25 cellular contexts compared by ENCODE assay signal in genomic region chr21:14513772-14514171, GRCh38. TPM values are rescaled to one million over a fixed set of nuclear protein-coding genes. Genes with fewer than 3 reads are reported as not detected.
DNase-seq lines count a peak whose midpoint lies in the region; ATAC-seq and TF ChIP-seq lines count a peak whose summit lies in the region.
"Had no signal": no experiment of that assay in that cellular context is flagged by ENCODE, and none has a peak within 500 bp of the region (broad histone marks: within the 10 kb centered on the region; RNA-seq: fewer than 3 reads in every experiment).

No MANE protein-coding gene starts in this region.

- no peak overlapping the region for H3K27ac ChIP-seq in CD4-positive, alpha-beta memory T cell (ENCODE audit: low read depth, low read length)
- H3K27ac ChIP-seq in neutrophil, result peak overlapping the region; percentile 37
- H3K27ac ChIP-seq in GM23248, result no peak overlapping the region
- H3K27ac ChIP-seq: C4-2B had no signal

- in situ Hi-C loops in GM23248 (cut with MboI), result no loop called here

- no peaks in the 10 kb centered on the region for H3K27me3 Mint-ChIP-seq in activated CD8-positive, alpha-beta T cell treated with anti-CD3 and anti-CD28 coated beads for 36 hours
- no peaks in the 10 kb centered on the region for H3K27me3 Mint-ChIP-seq in activated CD8-positive, alpha-beta T cell treated with anti-CD3 and anti-CD28 coated beads, Interleukin-2, amount 10 ng/mL, durations not matched to agents 7 days and 5 days (ENCODE audit: low read depth)
- no peaks in the 10 kb centered on the region for H3K27me3 Mint-ChIP-seq in CD4-positive, alpha-beta memory T cell
- H3K27me3 Mint-ChIP-seq in activated naive CD8-positive, alpha-beta T cell treated with anti-CD3 and anti-CD28 coated beads, Interleukin-2, amount 50 U/mL, for 24 hours, result no peaks in the 10 kb centered on the region
- H3K27me3 Mint-ChIP-seq: IgD-negative memory B cell had no signal

- 50% methylated on average over 1 of the region's 1 CpG for WGBS in GM23248 (ENCODE audit: low coverage in 1 of 2, low lambda C conversion rate in 2 of 2, missing lambda C conversion rate in 2 of 2), 2 experiments

- H4K20me1 ChIP-seq in GM23248 (ENCODE audit: insufficient read depth), result no peaks in the 10 kb centered on the region

- H3K79me2 ChIP-seq in GM23248 (ENCODE audit: insufficient read depth), result no peaks in the 10 kb centered on the region

- no peaks in the 10 kb centered on the region for H3K9me2 ChIP-seq in GM23248 (ENCODE audit: insufficient read depth)

- H3K36me3 ChIP-seq in CD4-positive, alpha-beta memory T cell (ENCODE audit: insufficient read depth, low read length), result peaks cover 28% of the 10 kb centered on the region
- H3K36me3 ChIP-seq in neutrophil, result peaks cover 70% of the 10 kb centered on the region
- no peaks in the 10 kb centered on the region for H3K36me3 ChIP-seq in GM23248 (ENCODE audit: low read depth)

- peaks cover 86% of the 10 kb centered on the region for H3K36me3 Mint-ChIP-seq in activated CD8-positive, alpha-beta T cell treated with anti-CD3 and anti-CD28 coated beads for 36 hours (ENCODE audit: low read depth)
- peaks cover 91% of the 10 kb centered on the region for H3K36me3 Mint-ChIP-seq in activated CD8-positive, alpha-beta T cell treated with anti-CD3 and anti-CD28 coated beads, Interleukin-2, amount 10 ng/mL, durations not matched to agents 7 days and 5 days (ENCODE audit: low read depth)
- H3K36me3 Mint-ChIP-seq in CD4-positive, alpha-beta memory T cell, result peaks cover 87 to 88% of the 10 kb centered on the region in 2 donors
- H3K36me3 Mint-ChIP-seq in activated naive CD8-positive, alpha-beta T cell treated with anti-CD3 and anti-CD28 coated beads, Interleukin-2, amount 50 U/mL, for 24 hours (ENCODE audit: low read depth), result peaks cover 79% of the 10 kb centered on the region

- H3K4me2 ChIP-seq in GM23248 (ENCODE audit: unreplicated experiment), result no peak overlapping the region

- H3K4me1 Mint-ChIP-seq in activated CD8-positive, alpha-beta T cell treated with anti-CD3 and anti-CD28 coated beads for 36 hours (ENCODE audit: low read depth), result peaks cover 34% of the 10 kb centered on the region
- peaks cover 39% of the 10 kb centered on the region for H3K4me1 Mint-ChIP-seq in activated CD8-positive, alpha-beta T cell treated with anti-CD3 and anti-CD28 coated beads, Interleukin-2, amount 10 ng/mL, durations not matched to agents 7 days and 5 days (ENCODE audit: low read depth)
- H3K4me1 Mint-ChIP-seq in CD4-positive, alpha-beta memory T cell, result peaks cover 22 to 49% (median 33%) of the 10 kb centered on the region in 4 donors
- peaks cover 25% of the 10 kb centered on the region for H3K4me1 Mint-ChIP-seq in activated naive CD8-positive, alpha-beta T cell treated with anti-CD3 and anti-CD28 coated beads, Interleukin-2, amount 50 U/mL, for 24 hours

- peaks cover 6% of the 10 kb centered on the region for H3K4me1 ChIP-seq in CD4-positive, alpha-beta memory T cell (ENCODE audit: insufficient read depth, low read length)
- H3K4me1 ChIP-seq in neutrophil (ENCODE audit: control insufficient read depth in 1 of 2, insufficient read depth in 1 of 2, low read depth in 1 of 2, low read length in 1 of 2) (peaks cover 3 to 8% of the 10 kb centered on the region in 2 experiments), GM23248 (ENCODE audit: insufficient read depth) (no peaks in the 10 kb centered on the region)

- CTCF ChIA-PET in activated CD8-positive, alpha-beta T cell treated with anti-CD3 and anti-CD28 coated beads for 36 hours (lab: Charles Lee), result no interaction called here
- CTCF ChIA-PET in activated CD8-positive, alpha-beta T cell treated with anti-CD3 and anti-CD28 coated beads, Interleukin-2, amount 10 ng/mL, durations not matched to agents 7 days and 5 days (lab: Charles Lee), result no interaction called here
- CTCF ChIA-PET in CD4-positive, alpha-beta memory T cell (lab: Charles Lee; ENCODE audit: partially characterized antibody), result interaction anchor here (1.3 kb wide), 1 partner anchor 114 kb away, joined by 3 read pairs; no protein-coding TSS in a partner anchor

- no peak for TF ChIP-seq CTCF in activated CD8-positive, alpha-beta T cell treated with anti-CD3 and anti-CD28 coated beads for 36 hours (IDR thresholded peaks at IDR 0.05)
- TF ChIP-seq CTCF in neutrophil (IDR thresholded peaks at IDR 0.05), result no peak

- H3K27ac Mint-ChIP-seq in activated CD8-positive, alpha-beta T cell treated with anti-CD3 and anti-CD28 coated beads for 36 hours, result peak overlapping the region; percentile 70
- H3K27ac Mint-ChIP-seq in activated CD8-positive, alpha-beta T cell treated with anti-CD3 and anti-CD28 coated beads, Interleukin-2, amount 10 ng/mL, durations not matched to agents 7 days and 5 days, result no peak overlapping the region
- peak overlapping the region in 4 of 7 donors; percentile 14 to 65 (median 56) for H3K27ac Mint-ChIP-seq in CD4-positive, alpha-beta memory T cell
- H3K27ac Mint-ChIP-seq in activated naive CD8-positive, alpha-beta T cell treated with anti-CD3 and anti-CD28 coated beads, Interleukin-2, amount 50 U/mL, for 24 hours, result peak overlapping the region; percentile 3

- no peak overlapping the region for H3K4me3 ChIP-seq in CD4-positive, alpha-beta memory T cell (ENCODE audit: low read length in 2 of 2)
- H3K4me3 ChIP-seq in neutrophil (ENCODE audit: low read depth in 1 of 2, low read length in 1 of 2) (no peak overlapping the region), GM23248 (no peak overlapping the region)

- H3K9me3 ChIP-seq in CD4-positive, alpha-beta memory T cell (ENCODE audit: control insufficient read depth in 1 of 2, low read length in 2 of 2), result no peaks in the 10 kb centered on the region
- H3K9me3 ChIP-seq in neutrophil, result no peaks in the 10 kb centered on the region
- no peaks in the 10 kb centered on the region for H3K9me3 ChIP-seq in GM23248 (ENCODE audit: low read depth)

- ATAC-seq in activated CD8-positive, alpha-beta T cell treated with anti-CD3 and anti-CD28 coated beads for 36 hours, result no peak
- ATAC-seq in activated CD8-positive, alpha-beta T cell treated with anti-CD3 and anti-CD28 coated beads, Interleukin-2, amount 10 ng/mL, durations not matched to agents 7 days and 5 days, result no peak
- no peak for ATAC-seq in activated naive CD8-positive, alpha-beta T cell treated with anti-CD3 and anti-CD28 coated beads, Interleukin-2, amount 50 U/mL, for 24 hours
- no peak for ATAC-seq in HG02642 (IDR thresholded peaks at IDR 0.05; ENCODE audit: poor library complexity, unreplicated experiment)
- ATAC-seq: PC-3 had no signal

- H3K27me3 ChIP-seq in CD4-positive, alpha-beta memory T cell (ENCODE audit: insufficient read depth, low read length), result no peaks in the 10 kb centered on the region
- H3K27me3 ChIP-seq in neutrophil, result no peaks in the 10 kb centered on the region
- no peaks in the 10 kb centered on the region for H3K27me3 ChIP-seq in GM23248 (replicated peaks; ENCODE audit: insufficient read depth)

- POLR2A ChIA-PET in activated CD8-positive, alpha-beta T cell treated with anti-CD3 and anti-CD28 coated beads for 36 hours (lab: Charles Lee), result interaction anchor here (1.3 kb wide), 1 partner anchor 13 kb away, joined by 3 read pairs; no protein-coding TSS in a partner anchor
- POLR2A ChIA-PET in activated CD8-positive, alpha-beta T cell treated with anti-CD3 and anti-CD28 coated beads, Interleukin-2, amount 10 ng/mL, durations not matched to agents 7 days and 5 days (lab: Charles Lee), result interaction anchor here (0.9 kb wide), 1 partner anchor 9 kb away, joined by 3 read pairs; no protein-coding TSS in a partner anchor
- POLR2A ChIA-PET in CD4-positive, alpha-beta memory T cell (lab: Charles Lee; ENCODE audit: partially characterized antibody), result no interaction called here

- no peak for DNase-seq in activated CD8-positive, alpha-beta T cell treated with anti-CD3 and anti-CD28 coated beads for 36 hours
- no peak for DNase-seq in activated CD8-positive, alpha-beta T cell treated with anti-CD3 and anti-CD28 coated beads, Interleukin-2, amount 10 ng/mL, durations not matched to agents 7 days and 5 days
- DNase-seq in CD4-positive, alpha-beta memory T cell, result no peak
- no peak for DNase-seq in activated naive CD8-positive, alpha-beta T cell treated with anti-CD3 and anti-CD28 coated beads, Interleukin-2, amount 50 U/mL, for 24 hours
- DNase-seq in GM23248, result no peak
- no peak for DNase-seq in head of caudate nucleus
- DNase-seq: 8988T, DMS53, EL, GF-D8, Karpas-422, MV-4-11, NCI-H1694, NCI-H2081, NCI-H2171, NCI-H345, NCI-H526, PC-3, Right ventricle myocardium superior had no signal

- no peak overlapping the region for H2AFZ ChIP-seq in GM23248

- H3K9ac ChIP-seq in GM23248, result no peak overlapping the region

- H3F3A ChIP-seq in GM23248 (ENCODE audit: insufficient read depth), result no peaks in the 10 kb centered on the region

- intact Hi-C loops in activated CD8-positive, alpha-beta T cell treated with anti-CD3 and anti-CD28 coated beads for 36 hours (cut with micrococcal nuclease), result no loop called here
- intact Hi-C loops in CD4-positive, alpha-beta memory T cell (cut with micrococcal nuclease), result no loop called here
- intact Hi-C loops in head of caudate nucleus (cut with DNase I), result no loop called here

- H3K9me3 Mint-ChIP-seq in activated CD8-positive, alpha-beta T cell treated with anti-CD3 and anti-CD28 coated beads for 36 hours, result peaks cover 13% of the 10 kb centered on the region
- H3K9me3 Mint-ChIP-seq in activated CD8-positive, alpha-beta T cell treated with anti-CD3 and anti-CD28 coated beads, Interleukin-2, amount 10 ng/mL, durations not matched to agents 7 days and 5 days (ENCODE audit: insufficient read depth), result peaks cover 5% of the 10 kb centered on the region
- peaks cover 0 to 7% (median 0%) of the 10 kb centered on the region in 8 donors for H3K9me3 Mint-ChIP-seq in CD4-positive, alpha-beta memory T cell
- peaks cover 3% of the 10 kb centered on the region for H3K9me3 Mint-ChIP-seq in activated naive CD8-positive, alpha-beta T cell treated with anti-CD3 and anti-CD28 coated beads, Interleukin-2, amount 50 U/mL, for 24 hours

- no peak overlapping the region for H3K4me3 Mint-ChIP-seq in activated CD8-positive, alpha-beta T cell treated with anti-CD3 and anti-CD28 coated beads for 36 hours
- H3K4me3 Mint-ChIP-seq in activated CD8-positive, alpha-beta T cell treated with anti-CD3 and anti-CD28 coated beads, Interleukin-2, amount 10 ng/mL, durations not matched to agents 7 days and 5 days, result no peak overlapping the region
- no peak overlapping the region for H3K4me3 Mint-ChIP-seq in CD4-positive, alpha-beta memory T cell
- H3K4me3 Mint-ChIP-seq in activated naive CD8-positive, alpha-beta T cell treated with anti-CD3 and anti-CD28 coated beads, Interleukin-2, amount 50 U/mL, for 24 hours, result no peak overlapping the region
- H3K4me3 Mint-ChIP-seq: IgD-negative memory B cell had no signal

RNA-seq across cellular contexts. Expression of gene SAMSN1, which starts 32.3 kb away (rescaled TPM):
- total RNA-seq in activated CD8-positive, alpha-beta T cell treated with anti-CD3 and anti-CD28 coated beads for 36 hours, result 10 to 100 TPM; 66.7 to 71.4 TPM
- total RNA-seq in activated CD8-positive, alpha-beta T cell treated with anti-CD3 and anti-CD28 coated beads, Interleukin-2, amount 10 ng/mL, durations not matched to agents 7 days and 5 days, result 100 to 1,000 TPM; 103 to 104 TPM
- total RNA-seq in CD4-positive, alpha-beta memory T cell, result 10 to 100 TPM; 58.0 to 59.5 TPM
- polyA plus RNA-seq in CD4-positive, alpha-beta memory T cell, result 10 to 100 TPM; 50.8 to 56.3 TPM
- not detected in 2 replicates for total RNA-seq in GM23248 (2014; rRNA removed; shearing (Covaris generic))
- not detected in 2 replicates for polyA plus RNA-seq in GM23248 (2016; fragmentation: Nextera tagmentation; extraction: Ambion mirVana)
- total RNA-seq: M059J, PC-3, SK-MEL-5 had no signal

Comparison
In these comparisons a context has a peak if more than half of its experiments do, and no peak if none do; other contexts are left out.
1. RNA of gene SAMSN1, which starts 32.3 kb away (total RNA-seq): 103 to 104 TPM in activated CD8-positive, alpha-beta T cell treated with anti-CD3 and anti-CD28 coated beads, Interleukin-2, amount 10 ng/mL, durations not matched to agents 7 days and 5 days, 66.7 to 71.4 TPM in activated CD8-positive, alpha-beta T cell treated with anti-CD3 and anti-CD28 coated beads for 36 hours and 58.0 to 59.5 TPM in CD4-positive, alpha-beta memory T cell; not detected in GM23248; every median in the first group is over 10 times any median in the second.